In the genomic region with DNA sequence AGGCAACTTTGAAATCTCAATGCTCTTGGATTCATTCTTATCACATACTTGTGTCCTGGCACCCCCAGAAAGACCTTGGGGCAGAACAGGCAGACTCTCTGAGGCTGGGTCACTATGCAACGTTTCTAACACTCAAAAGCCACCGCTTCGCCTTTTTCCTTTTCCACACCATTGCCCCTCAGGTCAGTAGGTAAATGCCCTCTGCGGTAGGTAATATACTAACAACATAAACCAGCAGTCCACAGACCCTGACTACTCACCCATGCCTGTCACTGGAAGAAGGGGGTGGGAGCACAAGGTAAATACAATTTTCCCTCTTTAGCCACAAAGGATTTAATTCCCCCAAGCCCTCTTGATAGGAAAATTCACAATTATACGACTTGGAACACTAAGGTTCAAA, we compare ENCODE assay signal across 25 cellular contexts.
"Had no signal": no experiment of that assay in that cellular context is flagged by ENCODE, and none has a peak within 500 bp of the region (broad histone marks: within the 10 kb centered on the region; RNA-seq: fewer than 3 reads in every experiment).

No MANE protein-coding gene starts in this region.

- H3K27me3 ChIP-seq: colonic mucosa, esophagus muscularis mucosa, foreskin keratinocyte, gastroesophageal sphincter, left lung had no signal

- H3K4me1 Mint-ChIP-seq: endodermal cell, naive B cell had no signal

- H3K4me3 ChIP-seq: colonic mucosa, esophagus muscularis mucosa, gastroesophageal sphincter, heart right ventricle, left lung, lower lobe of right lung, mucosa of descending colon had no signal

- FAIRE-seq: endometrium, frontal cortex, islet of Langerhans, keratinocyte had no signal

- DNase-seq: colonic mucosa; cortex of kidney; effector CD8-positive, alpha-beta T cell; effector memory CD8-positive, alpha-beta T cell; endodermal cell; foreskin keratinocyte; glutamatergic neuron; head of caudate nucleus; heart right ventricle; hippocampal formation; left colon; left lung; left ventricle myocardium superior; lower lobe of right lung; mesenchymal stem cell; mucosa of descending colon; naive B cell had no signal

- H3K36me3 ChIP-seq: colonic mucosa, esophagus muscularis mucosa, gastroesophageal sphincter, heart right ventricle, left lung, lower lobe of right lung had no signal

- H3K27me3 Mint-ChIP-seq: dendritic cell treated with granulocyte-macrophage colony-stimulating factor and Interleukin-4, amounts not matched to agents 40 ng/mL and 50 ng/mL, for 4 days; effector memory CD8-positive, alpha-beta T cell had no signal

- H3K9me3 Mint-ChIP-seq: dendritic cell treated with granulocyte-macrophage colony-stimulating factor and Interleukin-4, amounts not matched to agents 40 ng/mL and 50 ng/mL, for 4 days; endodermal cell; naive B cell had no signal

- H3K36me3 Mint-ChIP-seq: mesothelial cell of epicardium, naive B cell had no signal

- H3K4me3 Mint-ChIP-seq: dendritic cell treated with granulocyte-macrophage colony-stimulating factor and Interleukin-4, amounts not matched to agents 40 ng/mL and 50 ng/mL, for 4 days; effector memory CD8-positive, alpha-beta T cell; endodermal cell; mesothelial cell of epicardium; naive B cell had no signal

- H3K27ac Mint-ChIP-seq: dendritic cell treated with granulocyte-macrophage colony-stimulating factor and Interleukin-4, amounts not matched to agents 40 ng/mL and 50 ng/mL, for 4 days; effector memory CD8-positive, alpha-beta T cell; endodermal cell; mesothelial cell of epicardium; naive B cell had no signal
